In genomic region chr20:42775037-42775436, GRCh38 we compare ENCODE assay signal across 27 cellular contexts.
DNase-seq lines count a peak whose midpoint lies in the region; ATAC-seq, FAIRE-seq and TF ChIP-seq lines count a peak whose summit lies in the region.
"Had no signal": no experiment of that assay in that cellular context is flagged by ENCODE, and none has a peak within 500 bp of the region (broad histone marks: within the 10 kb centered on the region; RNA-seq: fewer than 3 reads in every experiment).

No MANE protein-coding gene starts in this region.

- DNase-seq in HepG2 (ENCODE audit: low spot score) (no peak), right lobe of liver (no peak), midbrain (lab: John Stamatoyannopoulos, UW) (peak; percentile 8), upper lobe of right lung (no peak)
- DNase-seq: 8988T; ACHN; BE2C; CD8-positive, alpha-beta memory T cell; DMS 273 treated with DMSO at 0.1 percent for 48 hours; DMS79; EL; GDM1; HCEC 1CT; NCI-H1092; NCI-H1417 treated with DMSO at 0.1 percent for 48 hours; NCI-H1694 treated with DMSO at 0.1 percent for 48 hours; NCI-H2081; NCI-H2227 treated with DMSO at 0.1 percent for 48 hours; NCI-H69; SIG-M5; SK-N-SH had no signal

- no TSS peak for BruUV-seq in HepG2 (replicated peaks; lab: Mats Ljungman, UMichigan)

- no peaks in the 10 kb centered on the region for H3K4me1 ChIP-seq in HepG2 (ENCODE audit: insufficient read depth, low read length)
- no peaks in the 10 kb centered on the region for H3K4me1 ChIP-seq in right lobe of liver
- H3K4me1 ChIP-seq in upper lobe of right lung = no peaks in the 10 kb centered on the region
- H3K4me1 ChIP-seq: BE2C had no signal

- H3K4me2 ChIP-seq in HepG2 (ENCODE audit: low read depth, low read length) = no peak overlapping the region
- H3K4me2 ChIP-seq: SK-N-SH had no signal

- no peak for TF ChIP-seq RAD21 in HepG2 (CRISPR knock-in tag; IDR thresholded peaks at IDR 0.05)

- TF ChIP-seq EP300 in HepG2 (IDR thresholded peaks at IDR 0.05; ENCODE audit: low read depth in 2 of 2, low read length in 2 of 2) (no peak), HepG2 (CRISPR knock-in tag; IDR thresholded peaks at IDR 0.05; ENCODE audit: borderline replicate concordance) (no peak)

- H2AFZ ChIP-seq in HepG2 (ENCODE audit: low read length) = no peak overlapping the region

- TF ChIP-seq POLR2A in HepG2 (IDR thresholded peaks at IDR 0.05; ENCODE audit: insufficient read depth in 1 of 2, low read depth in 2 of 2, low read length in 2 of 2) = no peak
- no peak for TF ChIP-seq POLR2A in right lobe of liver (IDR thresholded peaks at IDR 0.05)

- H3K9me3 ChIP-seq in HepG2 (ENCODE audit: low read length) = no peaks in the 10 kb centered on the region
- no peaks in the 10 kb centered on the region for H3K9me3 ChIP-seq in right lobe of liver
- H3K9me3 ChIP-seq in upper lobe of right lung = no peaks in the 10 kb centered on the region
- H3K9me3 ChIP-seq: BE2C, SK-N-SH had no signal

- H3K27ac ChIP-seq in HepG2 (ENCODE audit: extremely low read length, insufficient read depth, low read length) (no peak overlapping the region), right lobe of liver (no peak overlapping the region), VCaP (no peak overlapping the region), upper lobe of right lung (no peak overlapping the region)

- H3K79me2 ChIP-seq in HepG2 (ENCODE audit: insufficient read depth, low read length) = no peaks in the 10 kb centered on the region

- H3K36me3 ChIP-seq in HepG2 (replicated peaks in 1 of 2; ENCODE audit: control insufficient read depth in 1 of 2, insufficient read depth in 2 of 2, low read length in 2 of 2) (no peaks in the 10 kb centered on the region), right lobe of liver (no peaks in the 10 kb centered on the region), upper lobe of right lung (no peaks in the 10 kb centered on the region)
- H3K36me3 ChIP-seq: BE2C had no signal

- H3K4me3 ChIP-seq in HepG2 (replicated peaks in 1 of 3; ENCODE audit: insufficient read depth in 1 of 3, low read depth in 2 of 3, low read length in 3 of 3) = no peak overlapping the region
- no peak overlapping the region for H3K4me3 ChIP-seq in right lobe of liver
- no peak overlapping the region for H3K4me3 ChIP-seq in upper lobe of right lung
- H3K4me3 ChIP-seq: GM12878 had no signal

- 4% methylated on average over 7 of the region's 7 CpGs for WGBS in HepG2 (ENCODE audit: low lambda C conversion rate)
- WGBS in right lobe of liver (ENCODE audit: insufficient coverage, low coverage, low lambda C conversion rate, missing lambda C conversion rate) = 62% methylated on average over 6 of the region's 7 CpGs

- intact Hi-C loops in HepG2 (cut with micrococcal nuclease; ENCODE audit: unreplicated experiment) = no loop called here
- intact Hi-C loops in right lobe of liver (cut with DNase I) = no loop called here
- intact Hi-C loops in upper lobe of right lung (cut with DNase I) = no loop called here

- no peak for TF ChIP-seq CTCF in HepG2 (CRISPR knock-in tag; IDR thresholded peaks at IDR 0.05)
- TF ChIP-seq CTCF in right lobe of liver (IDR thresholded peaks at IDR 0.05) = no peak
- peak; percentile 60 for TF ChIP-seq CTCF in VCaP (conservative IDR thresholded peaks at IDR 0.05)
- no peak for TF ChIP-seq CTCF in upper lobe of right lung (IDR thresholded peaks at IDR 0.05)

- H3K27me3 ChIP-seq in HepG2 (ENCODE audit: control insufficient read depth in 1 of 2, insufficient read depth in 2 of 2, low read length in 2 of 2) (no peaks in the 10 kb centered on the region), right lobe of liver (no peaks in the 10 kb centered on the region), upper lobe of right lung (no peaks in the 10 kb centered on the region)
- H3K27me3 ChIP-seq: BE2C had no signal

- CTCF ChIA-PET in HepG2 (lab: Yijun Ruan, JAX; ENCODE audit: low intra/inter-chr PET ratio, low total read pairs) = no interaction called here

- 0 out of 3 replicates have a peak, but pooled peaks have one; percentile 23 for ATAC-seq in HepG2
- ATAC-seq in right lobe of liver = no peak
- ATAC-seq in HG03439 (IDR thresholded peaks at IDR 0.05; ENCODE audit: unreplicated experiment) = no peak
- ATAC-seq in GM21737 (IDR thresholded peaks at IDR 0.05; ENCODE audit: unreplicated experiment) = no peak
- no peak for ATAC-seq in upper lobe of right lung
- ATAC-seq: GM12878, Panc1 had no signal

- POLR2A ChIA-PET in HepG2 (lab: Yijun Ruan, JAX) = no interaction called here

- no peaks in the 10 kb centered on the region for H4K20me1 ChIP-seq in HepG2 (ENCODE audit: insufficient read depth, low read length)

- FAIRE-seq in HepG2 (lab: Jason Lieb, UNC) = no peak
- FAIRE-seq: GM12878, H1 had no signal

- in situ Hi-C loops in HepG2 (cut with HindIII; ENCODE audit: extremely low pct_ligation_motif_present, low pct_unique_long_range_greater_than_20kb) = no loop called here

- no peak overlapping the region for H3K9ac ChIP-seq in HepG2 (ENCODE audit: insufficient read depth, low read depth, low read length)
- H3K9ac ChIP-seq: SK-N-SH had no signal

TF ChIP-seq in HepG2, 621 proteins besides CTCF, POLR2A, EP300 and RAD21:
- TF ChIP-seq STAG1 (CRISPR knock-in tag; IDR thresholded peaks at IDR 0.05) (peak; percentile 32), ELF1 (CRISPR knock-in tag; IDR thresholded peaks at IDR 0.05) (no peak)
